In the genomic region with DNA sequence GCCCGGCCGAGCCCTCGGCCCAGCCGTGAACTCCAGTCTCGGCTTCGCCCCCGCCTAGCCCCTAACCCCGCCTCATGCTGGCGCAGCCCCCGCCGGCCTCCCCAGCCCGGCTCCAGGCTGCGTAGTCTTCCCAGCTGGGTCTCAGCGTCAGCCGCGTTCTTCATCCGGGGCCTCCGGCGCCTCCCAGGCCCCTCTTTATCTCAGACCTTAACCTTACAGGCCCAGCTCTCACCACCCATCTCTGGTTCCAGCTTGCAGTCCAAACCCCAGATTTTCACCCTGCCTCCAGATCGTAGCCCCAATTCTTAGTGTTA, we compare ENCODE assay signal across 1 cellular context.
TF ChIP-seq lines count a peak whose summit lies in the region.

A gene with protein sequence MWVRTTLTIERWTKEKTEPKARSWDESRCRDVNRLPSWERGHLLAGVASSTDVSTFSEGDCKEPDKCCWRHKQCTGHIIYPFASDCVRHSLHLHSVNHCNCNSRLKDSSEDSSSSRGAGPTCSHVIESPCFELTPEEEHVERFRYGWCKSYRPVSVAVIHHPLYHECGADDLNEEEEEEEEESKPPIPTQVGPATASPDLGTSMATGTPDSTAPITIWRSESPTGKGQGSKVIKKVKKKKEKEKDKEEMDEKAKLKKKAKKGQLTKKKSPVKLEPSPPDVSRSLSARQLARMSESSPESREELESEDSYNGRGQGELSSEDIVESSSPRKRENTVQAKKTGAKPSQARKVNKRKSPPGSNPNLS (minus strand): TSS at position 166 of the 314 bp plus-strand sequence. CDS start 228 bp downstream, outside the sequence.

TF ChIP-seq in K562, 482 proteins besides CTCF, POLR2A, EP300 and RAD21 (continues in another document):
- TF ChIP-seq LARP7 (IDR thresholded peaks at IDR 0.05) (0 out of 2 replicates have a peak, but pooled peaks have one; percentile 61), BMI1 (IDR thresholded peaks at IDR 0.05; ENCODE audit: low read length) (no peak), SRSF9 (IDR thresholded peaks at IDR 0.05; ENCODE audit: borderline replicate concordance, low read depth, low read length) (no peak), TSC22D4 (tag; IDR thresholded peaks at IDR 0.05) (no peak), FOXK2 (conservative IDR thresholded peaks at IDR 0.05 in 1 of 2, IDR thresholded peaks at IDR 0.05 in 1 of 2; ENCODE audit: low read depth in 2 of 2) (no peak), CBFB (CRISPR knock-in tag; IDR thresholded peaks at IDR 0.05) (no peak), ETV1 (tag; conservative IDR thresholded peaks at IDR 0.05; ENCODE audit: low read depth) (no peak), CC2D1A (IDR thresholded peaks at IDR 0.05) (no peak), DPF2 (IDR thresholded peaks at IDR 0.05) (no peak), BCOR (IDR thresholded peaks at IDR 0.05) (peak; percentile 22; the same call in 1 of the 2 replicates), ESRRB (CRISPR knock-in tag; IDR thresholded peaks at IDR 0.05; ENCODE audit: borderline replicate concordance) (no peak), C11orf30 (IDR thresholded peaks at IDR 0.05; ENCODE audit: low read depth) (no peak), HNRNPK (IDR thresholded peaks at IDR 0.05; ENCODE audit: low read depth, low read length, poor library complexity, severe bottlenecking) (no peak), ZNF75A (CRISPR knock-in tag; IDR thresholded peaks at IDR 0.05) (no peak), ERF (CRISPR knock-in tag; IDR thresholded peaks at IDR 0.05) (no peak; the same call in 1 of the 2 replicates), HCFC1 (IDR thresholded peaks at IDR 0.05; ENCODE audit: low read depth, low read length) (no peak), ILF3 (IDR thresholded peaks at IDR 0.05; ENCODE audit: borderline replicate concordance) (no peak), ZNF282 (CRISPR knock-in tag; IDR thresholded peaks at IDR 0.05) (no peak), MAZ (CRISPR knock-in tag; conservative IDR thresholded peaks at IDR 0.05 in 1 of 2, IDR thresholded peaks at IDR 0.05 in 1 of 2) (peak in 1 of 2 experiments; percentile 8; a peak in 2 of 4 replicates), XRCC5 (IDR thresholded peaks at IDR 0.05; ENCODE audit: low read depth, low read length) (no peak), ZEB2 (IDR thresholded peaks at IDR 0.05) (no peak), CBFA2T2 (conservative IDR thresholded peaks at IDR 0.05) (peak; percentile 61), KLF1 (tag; IDR thresholded peaks at IDR 0.05) (no peak), MECOM (CRISPR knock-in tag; IDR thresholded peaks at IDR 0.05) (no peak), PCBP1 (IDR thresholded peaks at IDR 0.05; ENCODE audit: low read depth, low read length, poor library complexity, severe bottlenecking) (no peak), CREB1 (IDR thresholded peaks at IDR 0.05) (no peak), CREB1 (CRISPR knock-in tag; IDR thresholded peaks at IDR 0.05) (peak; percentile 23; the same call in 1 of the 2 replicates), MTA1 (IDR thresholded peaks at IDR 0.05; ENCODE audit: borderline replicate concordance) (no peak), TRIM28 (IDR thresholded peaks at IDR 0.05) (no peak), GTF2E2 (tag; IDR thresholded peaks at IDR 0.05) (no peak), KAT2B (IDR thresholded peaks at IDR 0.05; ENCODE audit: low read depth, low read length) (no peak), SMAD3 (CRISPR knock-in tag; conservative IDR thresholded peaks at IDR 0.05) (no peak), ZNF696 (CRISPR knock-in tag; conservative IDR thresholded peaks at IDR 0.05) (no peak), CXXC5 (CRISPR knock-in tag; IDR thresholded peaks at IDR 0.05) (peak; percentile 7; the same call in 1 of the 2 replicates), SP2 (IDR thresholded peaks at IDR 0.05; ENCODE audit: extremely low read depth, low read depth, low read length, poor library complexity, severe bottlenecking) (no peak)
- TF ChIP-seq, protein P1, sequence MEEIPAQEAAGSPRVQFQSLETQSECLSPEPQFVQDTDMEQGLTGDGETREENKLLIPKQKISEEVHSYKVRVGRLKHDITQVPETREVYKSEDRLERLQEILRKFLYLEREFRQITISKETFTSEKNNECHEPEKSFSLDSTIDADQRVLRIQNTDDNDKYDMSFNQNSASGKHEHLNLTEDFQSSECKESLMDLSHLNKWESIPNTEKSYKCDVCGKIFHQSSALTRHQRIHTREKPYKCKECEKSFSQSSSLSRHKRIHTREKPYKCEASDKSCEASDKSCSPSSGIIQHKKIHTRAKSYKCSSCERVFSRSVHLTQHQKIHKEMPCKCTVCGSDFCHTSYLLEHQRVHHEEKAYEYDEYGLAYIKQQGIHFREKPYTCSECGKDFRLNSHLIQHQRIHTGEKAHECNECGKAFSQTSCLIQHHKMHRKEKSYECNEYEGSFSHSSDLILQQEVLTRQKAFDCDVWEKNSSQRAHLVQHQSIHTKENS (CRISPR knock-in tag; IDR thresholded peaks at IDR 0.05): no peak
- TF ChIP-seq, protein P2, sequence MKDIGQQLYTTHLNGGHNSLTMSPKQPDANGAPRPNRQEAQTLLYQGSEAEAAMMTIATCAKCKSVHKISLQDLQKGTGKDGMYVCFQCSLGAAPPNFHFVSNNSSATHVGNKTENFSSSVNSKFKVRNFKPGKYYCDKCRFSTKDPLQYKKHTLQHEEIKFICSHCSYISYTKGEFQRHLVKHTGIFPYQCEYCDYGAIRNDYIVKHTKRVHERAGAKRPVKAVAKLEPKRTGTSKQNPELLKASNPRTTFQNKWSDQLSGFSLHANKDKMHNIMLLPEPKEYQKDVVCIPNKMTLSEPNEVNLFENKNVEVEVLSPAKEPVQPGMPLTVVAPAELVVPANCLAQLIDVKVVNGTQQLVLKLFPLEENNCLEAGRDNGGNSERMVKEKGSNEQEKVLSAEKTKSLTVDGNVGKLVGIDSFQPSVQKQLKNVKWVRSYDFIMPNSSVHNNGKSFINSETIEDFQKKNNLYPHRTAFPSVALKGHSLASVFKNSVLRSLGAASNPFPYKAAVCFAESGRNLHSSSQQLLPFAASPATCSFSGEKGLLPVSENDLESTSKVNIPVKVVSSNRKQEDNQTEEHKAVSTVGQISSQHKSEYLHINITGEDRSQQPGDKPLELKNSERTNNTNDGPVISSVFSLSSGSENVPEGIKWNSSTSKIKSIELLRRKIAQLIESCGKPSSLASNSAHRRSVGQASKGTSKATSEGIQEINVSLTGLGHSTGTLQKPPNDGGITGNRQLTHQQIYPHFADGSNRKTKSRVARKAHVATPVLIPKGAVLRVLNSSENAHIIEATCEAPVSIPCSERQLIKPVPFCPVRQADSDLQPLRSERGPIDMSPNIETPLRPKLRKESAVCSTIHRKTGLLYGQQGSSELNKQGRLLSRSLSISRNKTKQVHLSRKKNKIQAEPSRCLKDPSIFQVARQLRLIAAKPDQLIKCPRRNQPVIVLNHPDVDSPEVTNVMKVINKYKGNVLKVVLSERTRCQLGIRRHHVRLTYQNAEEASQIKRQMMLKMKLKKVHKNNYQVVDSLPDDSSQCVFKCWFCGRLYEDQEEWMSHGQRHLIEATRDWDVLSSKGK (CRISPR knock-in tag; IDR thresholded peaks at IDR 0.05): no peak
- TF ChIP-seq, protein P3, sequence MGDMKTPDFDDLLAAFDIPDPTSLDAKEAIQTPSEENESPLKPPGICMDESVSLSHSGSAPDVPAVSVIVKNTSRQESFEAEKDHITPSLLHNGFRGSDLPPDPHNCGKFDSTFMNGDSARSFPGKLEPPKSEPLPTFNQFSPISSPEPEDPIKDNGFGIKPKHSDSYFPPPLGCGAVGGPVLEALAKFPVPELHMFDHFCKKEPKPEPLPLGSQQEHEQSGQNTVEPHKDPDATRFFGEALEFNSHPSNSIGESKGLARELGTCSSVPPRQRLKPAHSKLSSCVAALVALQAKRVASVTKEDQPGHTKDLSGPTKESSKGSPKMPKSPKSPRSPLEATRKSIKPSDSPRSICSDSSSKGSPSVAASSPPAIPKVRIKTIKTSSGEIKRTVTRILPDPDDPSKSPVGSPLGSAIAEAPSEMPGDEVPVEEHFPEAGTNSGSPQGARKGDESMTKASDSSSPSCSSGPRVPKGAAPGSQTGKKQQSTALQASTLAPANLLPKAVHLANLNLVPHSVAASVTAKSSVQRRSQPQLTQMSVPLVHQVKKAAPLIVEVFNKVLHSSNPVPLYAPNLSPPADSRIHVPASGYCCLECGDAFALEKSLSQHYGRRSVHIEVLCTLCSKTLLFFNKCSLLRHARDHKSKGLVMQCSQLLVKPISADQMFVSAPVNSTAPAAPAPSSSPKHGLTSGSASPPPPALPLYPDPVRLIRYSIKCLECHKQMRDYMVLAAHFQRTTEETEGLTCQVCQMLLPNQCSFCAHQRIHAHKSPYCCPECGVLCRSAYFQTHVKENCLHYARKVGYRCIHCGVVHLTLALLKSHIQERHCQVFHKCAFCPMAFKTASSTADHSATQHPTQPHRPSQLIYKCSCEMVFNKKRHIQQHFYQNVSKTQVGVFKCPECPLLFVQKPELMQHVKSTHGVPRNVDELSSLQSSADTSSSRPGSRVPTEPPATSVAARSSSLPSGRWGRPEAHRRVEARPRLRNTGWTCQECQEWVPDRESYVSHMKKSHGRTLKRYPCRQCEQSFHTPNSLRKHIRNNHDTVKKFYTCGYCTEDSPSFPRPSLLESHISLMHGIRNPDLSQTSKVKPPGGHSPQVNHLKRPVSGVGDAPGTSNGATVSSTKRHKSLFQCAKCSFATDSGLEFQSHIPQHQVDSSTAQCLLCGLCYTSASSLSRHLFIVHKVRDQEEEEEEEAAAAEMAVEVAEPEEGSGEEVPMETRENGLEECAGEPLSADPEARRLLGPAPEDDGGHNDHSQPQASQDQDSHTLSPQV (IDR thresholded peaks at IDR 0.05): peak; percentile 9; the same call in 1 of the 2 replicates
- TF ChIP-seq, protein P4, sequence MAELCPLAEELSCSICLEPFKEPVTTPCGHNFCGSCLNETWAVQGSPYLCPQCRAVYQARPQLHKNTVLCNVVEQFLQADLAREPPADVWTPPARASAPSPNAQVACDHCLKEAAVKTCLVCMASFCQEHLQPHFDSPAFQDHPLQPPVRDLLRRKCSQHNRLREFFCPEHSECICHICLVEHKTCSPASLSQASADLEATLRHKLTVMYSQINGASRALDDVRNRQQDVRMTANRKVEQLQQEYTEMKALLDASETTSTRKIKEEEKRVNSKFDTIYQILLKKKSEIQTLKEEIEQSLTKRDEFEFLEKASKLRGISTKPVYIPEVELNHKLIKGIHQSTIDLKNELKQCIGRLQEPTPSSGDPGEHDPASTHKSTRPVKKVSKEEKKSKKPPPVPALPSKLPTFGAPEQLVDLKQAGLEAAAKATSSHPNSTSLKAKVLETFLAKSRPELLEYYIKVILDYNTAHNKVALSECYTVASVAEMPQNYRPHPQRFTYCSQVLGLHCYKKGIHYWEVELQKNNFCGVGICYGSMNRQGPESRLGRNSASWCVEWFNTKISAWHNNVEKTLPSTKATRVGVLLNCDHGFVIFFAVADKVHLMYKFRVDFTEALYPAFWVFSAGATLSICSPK (IDR thresholded peaks at IDR 0.05; ENCODE audit: borderline replicate concordance): no peak
- TF ChIP-seq, protein P5, sequence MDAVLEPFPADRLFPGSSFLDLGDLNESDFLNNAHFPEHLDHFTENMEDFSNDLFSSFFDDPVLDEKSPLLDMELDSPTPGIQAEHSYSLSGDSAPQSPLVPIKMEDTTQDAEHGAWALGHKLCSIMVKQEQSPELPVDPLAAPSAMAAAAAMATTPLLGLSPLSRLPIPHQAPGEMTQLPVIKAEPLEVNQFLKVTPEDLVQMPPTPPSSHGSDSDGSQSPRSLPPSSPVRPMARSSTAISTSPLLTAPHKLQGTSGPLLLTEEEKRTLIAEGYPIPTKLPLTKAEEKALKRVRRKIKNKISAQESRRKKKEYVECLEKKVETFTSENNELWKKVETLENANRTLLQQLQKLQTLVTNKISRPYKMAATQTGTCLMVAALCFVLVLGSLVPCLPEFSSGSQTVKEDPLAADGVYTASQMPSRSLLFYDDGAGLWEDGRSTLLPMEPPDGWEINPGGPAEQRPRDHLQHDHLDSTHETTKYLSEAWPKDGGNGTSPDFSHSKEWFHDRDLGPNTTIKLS (IDR thresholded peaks at IDR 0.05; ENCODE audit: borderline replicate concordance, low read depth): no peak
- TF ChIP-seq, protein P6, sequence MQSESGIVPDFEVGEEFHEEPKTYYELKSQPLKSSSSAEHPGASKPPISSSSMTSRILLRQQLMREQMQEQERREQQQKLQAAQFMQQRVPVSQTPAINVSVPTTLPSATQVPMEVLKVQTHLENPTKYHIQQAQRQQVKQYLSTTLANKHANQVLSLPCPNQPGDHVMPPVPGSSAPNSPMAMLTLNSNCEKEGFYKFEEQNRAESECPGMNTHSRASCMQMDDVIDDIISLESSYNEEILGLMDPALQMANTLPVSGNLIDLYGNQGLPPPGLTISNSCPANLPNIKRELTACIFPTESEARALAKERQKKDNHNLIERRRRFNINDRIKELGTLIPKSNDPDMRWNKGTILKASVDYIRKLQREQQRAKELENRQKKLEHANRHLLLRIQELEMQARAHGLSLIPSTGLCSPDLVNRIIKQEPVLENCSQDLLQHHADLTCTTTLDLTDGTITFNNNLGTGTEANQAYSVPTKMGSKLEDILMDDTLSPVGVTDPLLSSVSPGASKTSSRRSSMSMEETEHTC (IDR thresholded peaks at IDR 0.05): no peak
- TF ChIP-seq, protein P7, sequence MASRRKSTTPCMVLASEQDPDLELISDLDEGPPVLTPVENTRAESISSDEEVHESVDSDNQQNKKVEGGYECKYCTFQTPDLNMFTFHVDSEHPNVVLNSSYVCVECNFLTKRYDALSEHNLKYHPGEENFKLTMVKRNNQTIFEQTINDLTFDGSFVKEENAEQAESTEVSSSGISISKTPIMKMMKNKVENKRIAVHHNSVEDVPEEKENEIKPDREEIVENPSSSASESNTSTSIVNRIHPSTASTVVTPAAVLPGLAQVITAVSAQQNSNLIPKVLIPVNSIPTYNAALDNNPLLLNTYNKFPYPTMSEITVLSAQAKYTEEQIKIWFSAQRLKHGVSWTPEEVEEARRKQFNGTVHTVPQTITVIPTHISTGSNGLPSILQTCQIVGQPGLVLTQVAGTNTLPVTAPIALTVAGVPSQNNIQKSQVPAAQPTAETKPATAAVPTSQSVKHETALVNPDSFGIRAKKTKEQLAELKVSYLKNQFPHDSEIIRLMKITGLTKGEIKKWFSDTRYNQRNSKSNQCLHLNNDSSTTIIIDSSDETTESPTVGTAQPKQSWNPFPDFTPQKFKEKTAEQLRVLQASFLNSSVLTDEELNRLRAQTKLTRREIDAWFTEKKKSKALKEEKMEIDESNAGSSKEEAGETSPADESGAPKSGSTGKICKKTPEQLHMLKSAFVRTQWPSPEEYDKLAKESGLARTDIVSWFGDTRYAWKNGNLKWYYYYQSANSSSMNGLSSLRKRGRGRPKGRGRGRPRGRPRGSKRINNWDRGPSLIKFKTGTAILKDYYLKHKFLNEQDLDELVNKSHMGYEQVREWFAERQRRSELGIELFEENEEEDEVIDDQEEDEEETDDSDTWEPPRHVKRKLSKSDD (conservative IDR thresholded peaks at IDR 0.05; ENCODE audit: low read length): no peak
- TF ChIP-seq, protein P8, sequence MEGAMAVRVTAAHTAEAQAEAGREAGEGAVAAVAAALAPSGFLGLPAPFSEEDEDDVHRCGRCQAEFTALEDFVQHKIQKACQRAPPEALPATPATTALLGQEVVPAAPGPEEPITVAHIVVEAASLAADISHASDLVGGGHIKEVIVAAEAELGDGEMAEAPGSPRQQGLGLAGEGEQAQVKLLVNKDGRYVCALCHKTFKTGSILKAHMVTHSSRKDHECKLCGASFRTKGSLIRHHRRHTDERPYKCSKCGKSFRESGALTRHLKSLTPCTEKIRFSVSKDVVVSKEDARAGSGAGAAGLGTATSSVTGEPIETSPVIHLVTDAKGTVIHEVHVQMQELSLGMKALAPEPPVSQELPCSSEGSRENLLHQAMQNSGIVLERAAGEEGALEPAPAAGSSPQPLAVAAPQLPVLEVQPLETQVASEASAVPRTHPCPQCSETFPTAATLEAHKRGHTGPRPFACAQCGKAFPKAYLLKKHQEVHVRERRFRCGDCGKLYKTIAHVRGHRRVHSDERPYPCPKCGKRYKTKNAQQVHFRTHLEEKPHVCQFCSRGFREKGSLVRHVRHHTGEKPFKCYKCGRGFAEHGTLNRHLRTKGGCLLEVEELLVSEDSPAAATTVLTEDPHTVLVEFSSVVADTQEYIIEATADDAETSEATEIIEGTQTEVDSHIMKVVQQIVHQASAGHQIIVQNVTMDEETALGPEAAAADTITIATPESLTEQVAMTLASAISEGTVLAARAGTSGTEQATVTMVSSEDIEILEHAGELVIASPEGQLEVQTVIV (CRISPR knock-in tag; IDR thresholded peaks at IDR 0.05; ENCODE audit: borderline replicate concordance): no peak
